Comparison of ENCODE assay signal across 8 cellular contexts in genomic region chr1:116826818-116827606, GRCh38.
A peak's percentile ranks its signal among the peaks of the same experiment; 100 is the strongest.
DNase-seq lines count a peak whose midpoint lies in the region; ATAC-seq and TF ChIP-seq lines count a peak whose summit lies in the region.

No MANE protein-coding gene starts in this region.

- no peaks in the 10 kb centered on the region for H3K27me3 ChIP-seq in MG63

- no peaks in the 10 kb centered on the region for H3K9me3 ChIP-seq in MG63

- peak; percentile 88 for ATAC-seq in GM18505 (IDR thresholded peaks at IDR 0.05; ENCODE audit: unreplicated experiment)

- CTCF ChIA-PET in HEK293T (lab: Yijun Ruan, JAX): no interaction called here
- CTCF ChIA-PET in activated CD4-positive, alpha-beta memory T cell treated with anti-CD3 and anti-CD28 coated beads, Interleukin-2, amount 10 ng/mL, durations not matched to agents 7 days and 5 days (lab: Charles Lee): interaction anchor here (0.6 to 3.5 kb wide), 13 partner anchors 9 to 233 kb away, joined by 3 to 17 read pairs (median 4); partner anchors contain the start of gene TTF2

- H3K27me3 Mint-ChIP-seq in activated CD4-positive, alpha-beta memory T cell treated with anti-CD3 and anti-CD28 coated beads, Interleukin-2, amount 10 ng/mL, durations not matched to agents 7 days and 5 days: no peaks in the 10 kb centered on the region

- H3K27ac Mint-ChIP-seq in activated CD4-positive, alpha-beta memory T cell treated with anti-CD3 and anti-CD28 coated beads, Interleukin-2, amount 10 ng/mL, durations not matched to agents 7 days and 5 days: peak overlapping the region; percentile 96

- H3K4me1 Mint-ChIP-seq in activated CD4-positive, alpha-beta memory T cell treated with anti-CD3 and anti-CD28 coated beads, Interleukin-2, amount 10 ng/mL, durations not matched to agents 7 days and 5 days: peaks cover 55% of the 10 kb centered on the region

- peaks cover 7% of the 10 kb centered on the region for H3K9me3 Mint-ChIP-seq in activated CD4-positive, alpha-beta memory T cell treated with anti-CD3 and anti-CD28 coated beads, Interleukin-2, amount 10 ng/mL, durations not matched to agents 7 days and 5 days

- peaks cover 13% of the 10 kb centered on the region for H3K36me3 Mint-ChIP-seq in activated CD4-positive, alpha-beta memory T cell treated with anti-CD3 and anti-CD28 coated beads, Interleukin-2, amount 10 ng/mL, durations not matched to agents 7 days and 5 days (ENCODE audit: low read depth)

- DNase-seq in HEK293T (ENCODE audit: extremely low spot score): no peak
- DNase-seq in MG63: peak; percentile 12
- peak; percentile 77 for DNase-seq in activated CD4-positive, alpha-beta memory T cell treated with anti-CD3 and anti-CD28 coated beads, Interleukin-2, amount 10 ng/mL, durations not matched to agents 7 days and 5 days
- peak; percentile 84 for DNase-seq in islet precursor cell
- DNase-seq in dedifferentiated amniotic fluid mesenchymal stem cell (ENCODE audit: extremely low spot score): no peak
- DNase-seq in NCI-H2081 treated with DMSO at 0.1 percent for 48 hours (lab: John Stamatoyannopoulos, UW): no peak
- DNase-seq in NCI-H2107 (lab: John Stamatoyannopoulos, UW): no peak

- POLR2A ChIA-PET in HEK293T (lab: Yijun Ruan, JAX): interaction anchor here (0.7 to 2.2 kb wide), 4 partner anchors 29 to 233 kb away, joined by 3 to 8 read pairs (median 6); partner anchors contain the start of gene TTF2
- POLR2A ChIA-PET in activated CD4-positive, alpha-beta memory T cell treated with anti-CD3 and anti-CD28 coated beads, Interleukin-2, amount 10 ng/mL, durations not matched to agents 7 days and 5 days (lab: Charles Lee): interaction anchor here (0.9 to 3.8 kb wide), 20 partner anchors 9 to 302 kb away, joined by 3 to 22 read pairs (median 5); partner anchors contain the start of gene TTF2

- no peak for TF ChIP-seq POLR2A in GM18505 (IDR thresholded peaks at IDR 0.05; ENCODE audit: borderline replicate concordance, extremely low read depth, insufficient read depth, insufficient read length)

- no peaks in the 10 kb centered on the region for H3K36me3 ChIP-seq in MG63

- peak overlapping the region; percentile 58 for H3K4me3 Mint-ChIP-seq in activated CD4-positive, alpha-beta memory T cell treated with anti-CD3 and anti-CD28 coated beads, Interleukin-2, amount 10 ng/mL, durations not matched to agents 7 days and 5 days

- H3K4me3 ChIP-seq in MG63: no peak overlapping the region

TF ChIP-seq in HEK293T, 16 proteins besides CTCF, POLR2A, EP300 and RAD21:
- no peak for TF ChIP-seq FOXA1 (IDR thresholded peaks at IDR 0.05)
- no peak for TF ChIP-seq LEF1 (IDR thresholded peaks at IDR 0.05; ENCODE audit: borderline replicate concordance)
- peak; percentile 72 for TF ChIP-seq PKNOX1 (IDR thresholded peaks at IDR 0.05)

Comparison
In these comparisons a context has a peak if more than half of its experiments do, and no peak if none do; other contexts are left out.
1. DNase-seq: peak in MG63 (single experiment), activated CD4-positive, alpha-beta memory T cell treated with anti-CD3 and anti-CD28 coated beads, Interleukin-2, amount 10 ng/mL, durations not matched to agents 7 days and 5 days (single experiment) and islet precursor cell (single experiment); none in HEK293T (single experiment), dedifferentiated amniotic fluid mesenchymal stem cell (single experiment), NCI-H2081 treated with DMSO at 0.1 percent for 48 hours (single experiment) and NCI-H2107 (single experiment).